ENCODE assay signal across 9 cellular contexts in the genomic region with DNA sequence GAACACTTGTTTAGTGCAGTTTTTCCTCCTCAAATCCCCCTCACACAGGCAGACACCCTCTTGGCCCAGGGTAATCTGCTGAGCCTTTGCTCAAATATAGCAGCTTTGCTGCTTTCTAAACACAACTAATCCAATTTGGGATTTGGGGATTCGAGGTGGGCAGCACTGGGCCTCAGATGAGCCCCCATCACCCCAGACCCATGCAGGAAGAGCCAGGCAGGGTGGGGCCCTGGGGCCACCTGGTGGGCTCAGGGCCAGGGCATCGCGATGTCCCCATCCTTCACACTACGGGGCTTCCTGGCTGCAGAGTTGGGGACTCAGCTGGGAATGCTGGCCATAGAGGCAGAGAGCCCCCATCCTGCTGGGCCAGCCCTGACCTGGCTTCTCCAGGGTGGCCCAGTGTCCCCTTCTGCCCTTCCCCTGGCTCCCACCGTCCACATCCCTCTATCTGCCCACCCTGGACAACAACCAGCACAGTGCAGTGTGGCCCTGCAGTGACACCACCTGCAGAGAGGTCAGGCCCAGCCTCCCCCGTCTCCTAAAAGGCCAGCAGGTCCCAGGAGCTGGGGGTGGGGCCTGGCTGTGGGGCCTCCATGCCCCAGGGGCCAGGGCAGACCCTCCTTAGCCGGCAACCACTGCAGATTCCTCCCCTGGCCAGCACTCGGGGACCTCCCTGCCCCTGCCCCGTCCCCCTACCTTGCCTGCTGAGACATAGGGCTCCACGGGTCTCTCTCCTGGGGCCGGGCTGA. TPM values are rescaled to one million over a fixed set of nuclear protein-coding genes. Genes with fewer than 3 reads are reported as not detected.
DNase-seq lines count a peak whose midpoint lies in the region; ATAC-seq and TF ChIP-seq lines count a peak whose summit lies in the region.
"Had no signal": no experiment of that assay in that cellular context is flagged by ENCODE, and none has a peak within 500 bp of the region (broad histone marks: within the 10 kb centered on the region; RNA-seq: fewer than 3 reads in every experiment).

No MANE protein-coding gene starts in this region.

- H3K4me1 Mint-ChIP-seq in GM23338 (peaks cover 37% of the 10 kb centered on the region), endodermal cell (peaks cover 55% of the 10 kb centered on the region), progenitor cell of endocrine pancreas (ENCODE audit: low read depth) (peaks cover 54% of the 10 kb centered on the region)

- H3K9me3 Mint-ChIP-seq in GM23338: no peaks in the 10 kb centered on the region
- no peaks in the 10 kb centered on the region for H3K9me3 Mint-ChIP-seq in endodermal cell
- no peaks in the 10 kb centered on the region for H3K9me3 Mint-ChIP-seq in progenitor cell of endocrine pancreas (ENCODE audit: low read depth)

- H3K9ac ChIP-seq in endodermal cell (ENCODE audit: extremely low read depth, low read length, poor library complexity, severe bottlenecking): no peak overlapping the region
- peak overlapping the region in 2 of 3 donors; percentile 45 to 72 for H3K9ac ChIP-seq in skeletal muscle tissue (ENCODE audit: low read depth in 1 of 3, low read length in 3 of 3)

- H3K27me3 Mint-ChIP-seq in GM23338 (ENCODE audit: insufficient read depth, low read depth, poor library complexity) (peaks cover 13% of the 10 kb centered on the region), endodermal cell (ENCODE audit: insufficient read depth) (no peaks in the 10 kb centered on the region), progenitor cell of endocrine pancreas (peaks cover 3% of the 10 kb centered on the region)

- H3K27ac ChIP-seq in GM23338 (ENCODE audit: low read depth): no peak overlapping the region
- peak overlapping the region in 3 of 4 donors; percentile 71 to 90 (median 88) for H3K27ac ChIP-seq in Peyer's patch
- no peak overlapping the region for H3K27ac ChIP-seq in endodermal cell (ENCODE audit: low read depth, low read length)
- H3K27ac ChIP-seq in skeletal muscle tissue (ENCODE audit: low read depth, low read length): no peak overlapping the region

- H3K4me1 ChIP-seq in GM23338 (ENCODE audit: insufficient read depth) (peaks cover 17% of the 10 kb centered on the region), Peyer's patch (peaks cover 6 to 58% (median 11%) of the 10 kb centered on the region in 4 donors), endodermal cell (ENCODE audit: control insufficient read depth, insufficient read depth, low read length) (peaks cover 51% of the 10 kb centered on the region), skeletal muscle tissue (ENCODE audit: control insufficient read depth in 3 of 3, insufficient read depth in 3 of 3, low read length in 3 of 3) (peaks cover 27 to 40% (median 34%) of the 10 kb centered on the region in 3 donors)

- TF ChIP-seq CTCF in GM23338 (conservative IDR thresholded peaks at IDR 0.05; ENCODE audit: low read depth in 2 of 2): no peak
- no peak for TF ChIP-seq CTCF in Peyer's patch (IDR thresholded peaks at IDR 0.05)
- no peak for TF ChIP-seq CTCF in endodermal cell (conservative IDR thresholded peaks at IDR 0.05)
- no peak for TF ChIP-seq CTCF in progenitor cell of endocrine pancreas (IDR thresholded peaks at IDR 0.05; ENCODE audit: unreplicated experiment)
- no peak for TF ChIP-seq CTCF in GM20000 (IDR thresholded peaks at IDR 0.05; ENCODE audit: extremely low read depth, missing control alignments)

- H3K9me2 ChIP-seq in GM23338 (ENCODE audit: insufficient read depth): no peaks in the 10 kb centered on the region

- H3K27ac Mint-ChIP-seq in GM23338 (peak overlapping the region; percentile 69), endodermal cell (peak overlapping the region; percentile 81), progenitor cell of endocrine pancreas (no peak overlapping the region)

- H3K79me2 ChIP-seq in GM23338 (replicated peaks; ENCODE audit: insufficient read depth): no peaks in the 10 kb centered on the region

- DNase-seq in GM23338 (ENCODE audit: low spot score) (no peak), Peyer's patch (no peak), endodermal cell (no peak), progenitor cell of endocrine pancreas (ENCODE audit: low spot score, unreplicated experiment) (no peak), SHP77 (lab: John Stamatoyannopoulos, UW) (no peak), GM20000 (ENCODE audit: low spot score) (no peak)
- no peak for DNase-seq in stimulated activated naive CD4-positive, alpha-beta T cell (lab: John Stamatoyannopoulos, UW)
- DNase-seq: NCI-H1092 treated with DMSO at 0.1 percent for 48 hours had no signal

- H3K4me3 Mint-ChIP-seq in GM23338 (no peak overlapping the region), endodermal cell (peak overlapping the region; percentile 33), progenitor cell of endocrine pancreas (ENCODE audit: low read depth) (no peak overlapping the region)

- H3K27me3 ChIP-seq in GM23338 (ENCODE audit: insufficient read depth) (no peaks in the 10 kb centered on the region), Peyer's patch (no peaks in the 10 kb centered on the region), endodermal cell (ENCODE audit: control insufficient read depth, insufficient read depth, low read length, poor library complexity, severe bottlenecking) (no peaks in the 10 kb centered on the region), skeletal muscle tissue (ENCODE audit: control insufficient read depth in 3 of 3, insufficient read depth in 3 of 3, low read length in 3 of 3) (peaks cover 0 to 19% (median 10%) of the 10 kb centered on the region in 3 donors)

- H3K4me3 ChIP-seq in GM23338: no peak overlapping the region
- peak overlapping the region; percentile 43 to 74 (median 56) for H3K4me3 ChIP-seq in Peyer's patch
- peak overlapping the region; percentile 19 for H3K4me3 ChIP-seq in endodermal cell (ENCODE audit: low read length)
- peak overlapping the region; percentile 61 to 69 (median 67) for H3K4me3 ChIP-seq in skeletal muscle tissue (ENCODE audit: low read length in 3 of 3)

- H3K36me3 Mint-ChIP-seq in GM23338 (ENCODE audit: low read depth): no peaks in the 10 kb centered on the region
- H3K36me3 Mint-ChIP-seq in endodermal cell (ENCODE audit: low read depth): no peaks in the 10 kb centered on the region
- H3K36me3 Mint-ChIP-seq in progenitor cell of endocrine pancreas (ENCODE audit: insufficient read depth): no peaks in the 10 kb centered on the region

- ATAC-seq in GM23338: no peak

- H3K9me3 ChIP-seq in Peyer's patch: no peaks in the 10 kb centered on the region
- H3K9me3 ChIP-seq in endodermal cell (ENCODE audit: control insufficient read depth, low read length): no peaks in the 10 kb centered on the region
- no peaks in the 10 kb centered on the region for H3K9me3 ChIP-seq in skeletal muscle tissue (ENCODE audit: control insufficient read depth in 3 of 3, low read length in 3 of 3)

- WGBS in endodermal cell (ENCODE audit: insufficient coverage in 1 of 2, insufficient read length in 1 of 2), 2 experiments: 60 to 80% methylated on average over 4 to 11 of the region's 11 CpGs

- no peaks in the 10 kb centered on the region for H3K36me3 ChIP-seq in GM23338 (ENCODE audit: insufficient read depth)
- no peaks in the 10 kb centered on the region for H3K36me3 ChIP-seq in Peyer's patch
- no peaks in the 10 kb centered on the region for H3K36me3 ChIP-seq in endodermal cell (ENCODE audit: control insufficient read depth, insufficient read depth, low read length)
- no peaks in the 10 kb centered on the region for H3K36me3 ChIP-seq in skeletal muscle tissue (ENCODE audit: control insufficient read depth in 3 of 3, insufficient read depth in 3 of 3, low read length in 3 of 3)

- no peak for TF ChIP-seq POLR2A in Peyer's patch (IDR thresholded peaks at IDR 0.05)

- no peaks in the 10 kb centered on the region for H4K20me1 ChIP-seq in GM23338 (replicated peaks; ENCODE audit: insufficient read depth)

- no peak overlapping the region for H3K4me2 ChIP-seq in GM23338

- no peaks in the 10 kb centered on the region for H3F3A ChIP-seq in GM23338 (replicated peaks; ENCODE audit: low read depth)

- no peak overlapping the region for H2AFZ ChIP-seq in GM23338

TF ChIP-seq in GM23338, 12 proteins besides CTCF, POLR2A, EP300 and RAD21 (continues in another document):
- TF ChIP-seq POLR2AphosphoS5 (IDR thresholded peaks at IDR 0.05; ENCODE audit: low read depth) (no peak), CREB1 (CRISPR knock-in tag; IDR thresholded peaks at IDR 0.05; ENCODE audit: low read depth) (no peak), ZNF114 (CRISPR knock-in tag; IDR thresholded peaks at IDR 0.05) (no peak), EZH2 (IDR thresholded peaks at IDR 0.05; ENCODE audit: low read depth, unreplicated experiment) (no peak), STAT1 (IDR thresholded peaks at IDR 0.05; ENCODE audit: unreplicated experiment) (no peak), NANOG (IDR thresholded peaks at IDR 0.05; ENCODE audit: borderline replicate concordance) (no peak), ZNF331 (CRISPR knock-in tag; IDR thresholded peaks at IDR 0.05; ENCODE audit: low read depth) (no peak)
- TF ChIP-seq, protein P1, sequence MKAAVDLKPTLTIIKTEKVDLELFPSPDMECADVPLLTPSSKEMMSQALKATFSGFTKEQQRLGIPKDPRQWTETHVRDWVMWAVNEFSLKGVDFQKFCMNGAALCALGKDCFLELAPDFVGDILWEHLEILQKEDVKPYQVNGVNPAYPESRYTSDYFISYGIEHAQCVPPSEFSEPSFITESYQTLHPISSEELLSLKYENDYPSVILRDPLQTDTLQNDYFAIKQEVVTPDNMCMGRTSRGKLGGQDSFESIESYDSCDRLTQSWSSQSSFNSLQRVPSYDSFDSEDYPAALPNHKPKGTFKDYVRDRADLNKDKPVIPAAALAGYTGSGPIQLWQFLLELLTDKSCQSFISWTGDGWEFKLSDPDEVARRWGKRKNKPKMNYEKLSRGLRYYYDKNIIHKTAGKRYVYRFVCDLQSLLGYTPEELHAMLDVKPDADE (IDR thresholded peaks at IDR 0.05): no peak

RNA-seq across cellular contexts. Expression of gene CCDC188, which starts 56.6 kb away (rescaled TPM):
- total RNA-seq in GM23338 (2014; rRNA removed; shearing (Covaris generic)): not detected in 2 replicates
- not detected in 2 replicates for polyA plus RNA-seq in GM23338 (2016; fragmentation: Nextera tagmentation; extraction: Ambion mirVana)
- total RNA-seq in Peyer's patch: 1 to 10 TPM in 1 of 4 donors, not detected in 3; 6.6 TPM
- not detected for total RNA-seq in endodermal cell
- 2.2 TPM for polyA plus RNA-seq in endodermal cell (2013, experiment 1 of 2)
- polyA plus RNA-seq in endodermal cell (2013, experiment 2 of 2): 0.87 TPM
- not detected for total RNA-seq in skeletal muscle tissue
- 3.3 and 4.0 TPM in 2 replicates for total RNA-seq in progenitor cell of endocrine pancreas

Comparison
In these comparisons a context has a peak if more than half of its experiments do, and no peak if none do; other contexts are left out.
1. H3K27ac ChIP-seq: peak in Peyer's patch (3 of 4); none in GM23338 (single experiment), endodermal cell (single experiment) and skeletal muscle tissue (single experiment).